ENCODE assay signal across 8 cellular contexts in genomic region chr4:159105063-159105414, GRCh38. TPM values are rescaled to one million over a fixed set of nuclear protein-coding genes. Genes with fewer than 3 reads are reported as not detected.
DNase-seq lines count a peak whose midpoint lies in the region; ATAC-seq, FAIRE-seq and TF ChIP-seq lines count a peak whose summit lies in the region.

No MANE protein-coding gene starts in this region.

- H3K27ac ChIP-seq in kidney (ENCODE audit: low read depth in 2 of 2, low read length in 2 of 2) (peak overlapping the region; percentile 55 to 80), tibial nerve (peak overlapping the region in 3 of 4 donors; percentile 86 to 99 (median 98))

- no peaks in the 10 kb centered on the region for H3K9me3 Mint-ChIP-seq in activated T-cell treated with anti-CD3 and anti-CD28 coated beads, Interleukin-2, amount 50 U/mL, for 72 hours
- no peaks in the 10 kb centered on the region for H3K9me3 Mint-ChIP-seq in activated naive CD8-positive, alpha-beta T cell treated with anti-CD3 and anti-CD28 coated beads for 36 hours

- H3K9ac ChIP-seq in kidney (ENCODE audit: low read length in 2 of 2) = peak overlapping the region; percentile 21 to 77

- no peak for FAIRE-seq in kidney (lab: Jason Lieb, UNC)

- TF ChIP-seq EP300 in tibial nerve (IDR thresholded peaks at IDR 0.05) = no peak

- TF ChIP-seq POLR2A in tibial nerve (IDR thresholded peaks at IDR 0.05) = no peak

- H3K36me3 Mint-ChIP-seq in activated T-cell treated with anti-CD3 and anti-CD28 coated beads, Interleukin-2, amount 50 U/mL, for 72 hours (ENCODE audit: insufficient read depth in 2 of 2) = no peaks in the 10 kb centered on the region
- peaks cover 10% of the 10 kb centered on the region for H3K36me3 Mint-ChIP-seq in activated naive CD8-positive, alpha-beta T cell treated with anti-CD3 and anti-CD28 coated beads for 36 hours

- H3K4me3 ChIP-seq in kidney (ENCODE audit: low read length in 2 of 2) = peak overlapping the region; percentile 88 to 93
- peak overlapping the region; percentile 98 to 100 (median 98) for H3K4me3 ChIP-seq in tibial nerve

- peak overlapping the region; percentile 51 for H3K27ac Mint-ChIP-seq in activated T-cell treated with anti-CD3 and anti-CD28 coated beads, Interleukin-2, amount 50 U/mL, for 72 hours
- H3K27ac Mint-ChIP-seq in activated naive CD8-positive, alpha-beta T cell treated with anti-CD3 and anti-CD28 coated beads for 36 hours = peak overlapping the region; percentile 91

- no peak for DNase-seq in activated T-cell treated with anti-CD3 and anti-CD28 coated beads, Interleukin-2, amount 50 U/mL, for 72 hours
- DNase-seq in activated T-cell treated with anti-CD3 and anti-CD28 coated beads, Interleukin-2, amount 50 U/mL, for 1 hour = no peak
- no peak for DNase-seq in activated naive CD8-positive, alpha-beta T cell treated with anti-CD3 and anti-CD28 coated beads for 36 hours
- DNase-seq in kidney (no peak), tibial nerve (ENCODE audit: low spot score in 2 of 2) (no peak), DMS53 (lab: John Stamatoyannopoulos, UW) (no peak), NOMO-1 treated with dmso at 0.1 percent for 144 hours (lab: John Stamatoyannopoulos, UW; ENCODE audit: unreplicated experiment) (no peak)

- peaks cover 22% of the 10 kb centered on the region for H3K27me3 Mint-ChIP-seq in activated T-cell treated with anti-CD3 and anti-CD28 coated beads, Interleukin-2, amount 50 U/mL, for 72 hours (ENCODE audit: low read depth)
- no peaks in the 10 kb centered on the region for H3K27me3 Mint-ChIP-seq in activated naive CD8-positive, alpha-beta T cell treated with anti-CD3 and anti-CD28 coated beads for 36 hours

- H3K9me3 ChIP-seq in kidney (ENCODE audit: control insufficient read depth in 1 of 2, low read length in 2 of 2) (no peaks in the 10 kb centered on the region), tibial nerve (no peaks in the 10 kb centered on the region)

- TF ChIP-seq CTCF in kidney (IDR thresholded peaks at IDR 0.05; ENCODE audit: borderline replicate concordance, extremely low read depth, insufficient read depth) = no peak
- no peak for TF ChIP-seq CTCF in tibial nerve (IDR thresholded peaks at IDR 0.05)

- H3K27me3 ChIP-seq in tibial nerve = no peaks in the 10 kb centered on the region

- WGBS in tibial nerve, 2 donors = 16 to 26% methylated on average over 5 of the region's 5 CpGs

- peak overlapping the region; percentile 85 to 86 for H3K4me3 Mint-ChIP-seq in activated T-cell treated with anti-CD3 and anti-CD28 coated beads, Interleukin-2, amount 50 U/mL, for 72 hours
- H3K4me3 Mint-ChIP-seq in activated naive CD8-positive, alpha-beta T cell treated with anti-CD3 and anti-CD28 coated beads for 36 hours = peak overlapping the region; percentile 99

- intact Hi-C loops in kidney (cut with DNase I) = no loop called here

- peaks cover 73% of the 10 kb centered on the region for H3K4me1 Mint-ChIP-seq in activated T-cell treated with anti-CD3 and anti-CD28 coated beads, Interleukin-2, amount 50 U/mL, for 72 hours (ENCODE audit: low read depth)
- peaks cover 57% of the 10 kb centered on the region for H3K4me1 Mint-ChIP-seq in activated naive CD8-positive, alpha-beta T cell treated with anti-CD3 and anti-CD28 coated beads for 36 hours

- ATAC-seq in activated T-cell treated with anti-CD3 and anti-CD28 coated beads, Interleukin-2, amount 50 U/mL, for 72 hours (replicated peaks in 1 of 2) = no peak
- ATAC-seq in HG02759 (IDR thresholded peaks at IDR 0.05; ENCODE audit: unreplicated experiment) = no peak

- H3K4me1 ChIP-seq in kidney (ENCODE audit: control insufficient read depth in 1 of 2, insufficient read depth in 1 of 2, low read depth in 1 of 2, low read length in 2 of 2) (peaks cover 5 to 8% of the 10 kb centered on the region in 2 donors), tibial nerve (peaks cover 0 to 61% (median 17%) of the 10 kb centered on the region in 4 donors)

- no peaks in the 10 kb centered on the region for H3K36me3 ChIP-seq in kidney (ENCODE audit: control insufficient read depth in 1 of 2, insufficient read depth in 2 of 2, low read length in 2 of 2)
- H3K36me3 ChIP-seq in tibial nerve = no peaks in the 10 kb centered on the region

RNA-seq across cellular contexts. Expression of gene RAPGEF2, which starts 2.2 kb away (rescaled TPM):
- total RNA-seq in activated T-cell treated with anti-CD3 and anti-CD28 coated beads, Interleukin-2, amount 50 U/mL, for 72 hours = 10 to 100 TPM; 13.6 to 21.3 TPM
- 10 to 100 TPM; 19.2 to 22.7 TPM for total RNA-seq in activated naive CD8-positive, alpha-beta T cell treated with anti-CD3 and anti-CD28 coated beads for 36 hours
- total RNA-seq in kidney = 50.6 TPM
- 6.9 TPM for polyA plus RNA-seq in kidney (ENCODE audit: insufficient read depth, low read depth, low replicate concordance)
- total RNA-seq in tibial nerve = 10 to 100 TPM; 61.0 to 81.5 (median 69.5) TPM
